ENCODE assay signal across 17 cellular contexts in genomic region chr6:30957716-30958115, GRCh38. TPM values are rescaled to one million over a fixed set of nuclear protein-coding genes. Genes with fewer than 3 reads are reported as not detected.
DNase-seq lines count a peak whose midpoint lies in the region; ATAC-seq lines count a peak whose summit lies in the region.
"Had no signal": no experiment of that assay in that cellular context is flagged by ENCODE, and none has a peak within 500 bp of the region (broad histone marks: within the 10 kb centered on the region; RNA-seq: fewer than 3 reads in every experiment).

No MANE protein-coding gene starts in this region.

- intact Hi-C loops in left colon (cut with DNase I, micrococcal nuclease), result no loop called here

- ATAC-seq in left colon, result no peak
- ATAC-seq: HCT116 had no signal

- DNase-seq in COLO829 (ENCODE audit: low spot score), result peak; percentile 55
- peak; percentile 42 for DNase-seq in SW480 (ENCODE audit: low spot score)
- DNase-seq in islet precursor cell, result peak; percentile 87
- DNase-seq in MG63, result no peak
- no peak for DNase-seq in left colon
- no peak for DNase-seq in NCI-H2107 treated with DMSO at 0.1 percent for 48 hours (lab: John Stamatoyannopoulos, UW; ENCODE audit: unreplicated experiment)
- DNase-seq: Caco-2; CD8-positive, alpha-beta memory T cell; GDM1; GOT3; H7; HFFc6; IMR-90 had no signal

- no peaks in the 10 kb centered on the region for H3K9me3 ChIP-seq in MG63
- H3K9me3 ChIP-seq: BLaER1 treated with 17β-estradiol and CSF1 and Interleukin-3, amounts not matched to agents 10 nM and 100 nM; Caco-2 had no signal

- H3K27me3 ChIP-seq in MG63, result no peaks in the 10 kb centered on the region

- H3K4me3 ChIP-seq in MG63, result no peak overlapping the region
- H3K4me3 ChIP-seq: BLaER1 treated with 17β-estradiol and CSF1 and Interleukin-3, amounts not matched to agents 10 nM and 100 nM had no signal

- no peaks in the 10 kb centered on the region for H3K36me3 ChIP-seq in MG63
- H3K36me3 ChIP-seq: BLaER1 treated with 17β-estradiol and CSF1 and Interleukin-3, amounts not matched to agents 10 nM and 100 nM had no signal

RNA-seq across cellular contexts. Expression of gene MUCL3, which starts 16.9 kb away (rescaled TPM):
- total RNA-seq in MG63 (2014; rRNA removed; shearing (Covaris generic); ENCODE audit: low replicate concordance), result not detected in 2 replicates
- total RNA-seq in left colon, result not detected
- total RNA-seq: A172; B cell; Caco-2; CD8-positive, alpha-beta memory T cell; H7; HFFc6; IMR-90 had no signal

RNA-seq across cellular contexts. Expression of gene SFTA2, which starts 25.7 kb away (rescaled TPM):
- total RNA-seq in MG63 (2014; rRNA removed; shearing (Covaris generic); ENCODE audit: low replicate concordance), result not detected in 2 replicates
- not detected for total RNA-seq in left colon
- total RNA-seq: A172; B cell; CD8-positive, alpha-beta memory T cell; H7; HFFc6; IMR-90 had no signal

RNA-seq across cellular contexts. Expression of gene MUC21, which starts 25.8 kb away (rescaled TPM):
- not detected in 2 replicates for total RNA-seq in MG63 (2014; rRNA removed; shearing (Covaris generic); ENCODE audit: low replicate concordance)
- total RNA-seq in left colon, result not detected
- total RNA-seq: A172; B cell; Caco-2; CD8-positive, alpha-beta memory T cell; H7; HFFc6; IMR-90 had no signal

RNA-seq across cellular contexts. Expression of gene VARS2, which starts 43.7 kb away (rescaled TPM):
- total RNA-seq in MG63 (2014; rRNA removed; shearing (Covaris generic); ENCODE audit: low replicate concordance), result 10.7 and 23.6 TPM in 2 replicates
- total RNA-seq in left colon, result 10 to 100 TPM; 17.7 to 34.8 TPM

RNA-seq across cellular contexts. Expression of gene GTF2H4, which starts 49.7 kb away (rescaled TPM):
- 18.8 and 26.4 TPM in 2 replicates for total RNA-seq in MG63 (2014; rRNA removed; shearing (Covaris generic); ENCODE audit: low replicate concordance)
- total RNA-seq in left colon, result 10 to 100 TPM; 18.3 to 34.4 TPM

Comparison
In these comparisons a context has a peak if more than half of its experiments do, and no peak if none do; other contexts are left out.
1. DNase-seq: peak in COLO829 (single experiment), SW480 (single experiment) and islet precursor cell (single experiment); none in MG63 (single experiment), left colon (0 of 2) and NCI-H2107 treated with DMSO at 0.1 percent for 48 hours (single experiment).